ENCODE assay signal across 1 cellular context in genomic region chr4:133969202-133969873, GRCh38.
TF ChIP-seq lines count a peak whose summit lies in the region.

No MANE protein-coding gene starts in this region.

TF ChIP-seq in SK-N-SH treated with all-trans-retinoic acid at 6 μM for 48 hours, 23 proteins besides CTCF, POLR2A, EP300 and RAD21 (continued from another document):
- TF ChIP-seq TSHZ2 (CRISPR knock-in tag; IDR thresholded peaks at IDR 0.05) = no peak
TF ChIP-seq in SK-N-SH treated with all-trans-retinoic acid at 6 μM for 48 hours: peak in this region for 0.
